ENCODE assay signal across 10 cellular contexts in the genomic region with DNA sequence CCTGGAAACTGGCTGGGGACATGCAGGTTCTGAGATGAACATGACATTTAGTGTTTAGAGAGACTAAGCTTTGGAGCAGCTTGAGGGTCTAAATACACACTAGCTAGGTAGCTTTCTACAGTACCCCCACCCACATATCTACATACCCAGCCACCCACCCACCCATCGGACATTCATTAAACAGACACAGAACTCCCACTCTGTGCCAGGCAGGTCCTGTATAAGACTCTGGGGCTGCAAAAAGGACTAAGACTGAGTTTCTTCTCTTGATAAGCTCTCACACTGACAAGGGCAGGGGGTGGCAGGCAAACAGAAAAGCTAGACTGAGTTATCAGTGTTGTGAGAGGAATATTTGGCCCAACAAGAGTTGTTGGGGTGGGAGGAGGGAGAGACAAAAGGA. TPM values are rescaled to one million over a fixed set of nuclear protein-coding genes. Genes with fewer than 3 reads are reported as not detected.
A peak's percentile ranks its signal among the peaks of the same experiment; 100 is the strongest.
DNase-seq lines count a peak whose midpoint lies in the region; FAIRE-seq and TF ChIP-seq lines count a peak whose summit lies in the region.
"Had no signal": no experiment of that assay in that cellular context is flagged by ENCODE, and none has a peak within 500 bp of the region (broad histone marks: within the 10 kb centered on the region; RNA-seq: fewer than 3 reads in every experiment).

No MANE protein-coding gene starts in this region.

- H3K4ac ChIP-seq in mesenchymal stem cell (ENCODE audit: low read depth in 1 of 2, low read length in 2 of 2), result no peak overlapping the region

- H3K4me1 ChIP-seq in breast epithelium (peaks cover 29 to 45% of the 10 kb centered on the region in 2 donors), mesenchymal stem cell (ENCODE audit: control insufficient read depth, insufficient read depth, low read depth, low read length) (peaks cover 41% of the 10 kb centered on the region), thymus (ENCODE audit: control insufficient read depth, insufficient read depth, low read length) (peaks cover 31% of the 10 kb centered on the region)

- no peak overlapping the region for H3K4me2 ChIP-seq in mesenchymal stem cell (ENCODE audit: low read length, poor library complexity, severe bottlenecking)

- no peaks in the 10 kb centered on the region for H3K9me3 Mint-ChIP-seq in activated CD4-positive, alpha-beta T cell treated with anti-CD3 and anti-CD28 coated beads, Interleukin-2, amount 10 ng/mL, durations not matched to agents 7 days and 5 days

- no peak overlapping the region for H3K23ac ChIP-seq in mesenchymal stem cell (ENCODE audit: low read length in 2 of 2)

- DNase-seq in activated CD4-positive, alpha-beta T cell treated with anti-CD3 and anti-CD28 coated beads, Interleukin-2, amount 10 ng/mL, durations not matched to agents 7 days and 5 days, result no peak
- DNase-seq in activated CD4-positive, alpha-beta T cell treated with anti-CD3 and anti-CD28 coated beads for 1 hour, result no peak
- DNase-seq in breast epithelium (ENCODE audit: low spot score in 2 of 2), result no peak
- DNase-seq in mesenchymal stem cell, result no peak
- no peak for DNase-seq in NOMO-1 treated with dmso at 0.1 percent for 144 hours (lab: John Stamatoyannopoulos, UW; ENCODE audit: unreplicated experiment)
- DNase-seq in NCI-H2107 treated with DMSO at 0.1 percent for 48 hours (lab: John Stamatoyannopoulos, UW; ENCODE audit: unreplicated experiment), result no peak
- no peak for DNase-seq in frontal cortex (ENCODE audit: low spot score in 2 of 2)

- no peak for FAIRE-seq in frontal cortex (lab: Jason Lieb, UNC)
- FAIRE-seq: bronchial epithelial cell had no signal

- 100% methylated on average over 1 of the region's 1 CpG for WGBS in mesenchymal stem cell
- WGBS in thymus, result 92% methylated on average over 1 of the region's 1 CpG

- CTCF ChIA-PET in activated CD4-positive, alpha-beta T cell treated with anti-CD3 and anti-CD28 coated beads, Interleukin-2, amount 10 ng/mL, durations not matched to agents 7 days and 5 days (lab: Charles Lee), result interaction anchor here (1.4 to 6.1 kb wide), 4 partner anchors 8 to 61 kb away, joined by 3 to 85 read pairs (median 10); partner anchors contain the start of genes THRAP3 and TRAPPC3

- H3K27me3 ChIP-seq in breast epithelium (no peaks in the 10 kb centered on the region), mesenchymal stem cell (ENCODE audit: control insufficient read depth in 1 of 2, insufficient read depth in 1 of 2, low read length in 2 of 2) (no peaks in the 10 kb centered on the region), thymus (ENCODE audit: control insufficient read depth, insufficient read depth) (no peaks in the 10 kb centered on the region)

- H4K8ac ChIP-seq in mesenchymal stem cell (ENCODE audit: low read length), result no peak overlapping the region

- peak overlapping the region; percentile 26 for H2AK5ac ChIP-seq in mesenchymal stem cell (ENCODE audit: low read length, severe bottlenecking)

- H2BK12ac ChIP-seq in mesenchymal stem cell (ENCODE audit: low read length in 2 of 2), result no peak overlapping the region

- intact Hi-C loops in breast epithelium (cut with DNase I; ENCODE audit: low total_unique reads), result no loop called here

- H3K79me1 ChIP-seq in mesenchymal stem cell (replicated peaks; ENCODE audit: low read length, poor library complexity, severe bottlenecking), result no peaks in the 10 kb centered on the region

- no peak for TF ChIP-seq CTCF in breast epithelium (IDR thresholded peaks at IDR 0.05)

- no peak overlapping the region for H2BK15ac ChIP-seq in mesenchymal stem cell (ENCODE audit: low read depth, poor library complexity, severe bottlenecking)

- peak overlapping the region; percentile 96 for H3K27ac Mint-ChIP-seq in activated CD4-positive, alpha-beta T cell treated with anti-CD3 and anti-CD28 coated beads, Interleukin-2, amount 10 ng/mL, durations not matched to agents 7 days and 5 days

- H3K4me1 Mint-ChIP-seq in activated CD4-positive, alpha-beta T cell treated with anti-CD3 and anti-CD28 coated beads, Interleukin-2, amount 10 ng/mL, durations not matched to agents 7 days and 5 days, result peaks cover 79% of the 10 kb centered on the region

- H3K14ac ChIP-seq in mesenchymal stem cell (ENCODE audit: low read length in 2 of 2), result no peak overlapping the region

- H3K9me3 ChIP-seq in breast epithelium, result no peaks in the 10 kb centered on the region
- H3K9me3 ChIP-seq in mesenchymal stem cell (ENCODE audit: control insufficient read depth, low read length), result no peaks in the 10 kb centered on the region
- peaks cover 1% of the 10 kb centered on the region for H3K9me3 ChIP-seq in thymus (ENCODE audit: control insufficient read depth)

- H3K4me3 ChIP-seq in breast epithelium (peak overlapping the region in 1 of 3 donors; percentile 70), mesenchymal stem cell (ENCODE audit: insufficient read depth in 1 of 2, low read depth in 1 of 2, low read length in 2 of 2) (no peak overlapping the region), thymus (ENCODE audit: low read length) (no peak overlapping the region)

- peaks cover 67% of the 10 kb centered on the region for H3K36me3 Mint-ChIP-seq in activated CD4-positive, alpha-beta T cell treated with anti-CD3 and anti-CD28 coated beads, Interleukin-2, amount 10 ng/mL, durations not matched to agents 7 days and 5 days (ENCODE audit: low read depth)

- H2BK120ac ChIP-seq in mesenchymal stem cell (ENCODE audit: low read depth, low read length), result no peak overlapping the region

- no peak for TF ChIP-seq POLR2A in breast epithelium (IDR thresholded peaks at IDR 0.05)

- H3K27me3 Mint-ChIP-seq in activated CD4-positive, alpha-beta T cell treated with anti-CD3 and anti-CD28 coated beads, Interleukin-2, amount 10 ng/mL, durations not matched to agents 7 days and 5 days, result no peaks in the 10 kb centered on the region

- H2AFZ ChIP-seq in mesenchymal stem cell (ENCODE audit: low read depth, low read length), result no peak overlapping the region

- H3K36me3 ChIP-seq in breast epithelium (no peaks in the 10 kb centered on the region), mesenchymal stem cell (ENCODE audit: control insufficient read depth in 1 of 2, insufficient read depth in 2 of 2, low read depth in 1 of 2, low read length in 2 of 2) (peaks cover 25 to 36% of the 10 kb centered on the region in 2 experiments), thymus (ENCODE audit: control insufficient read depth, insufficient read depth) (peaks cover 14% of the 10 kb centered on the region)

- H3K18ac ChIP-seq in mesenchymal stem cell (ENCODE audit: low read depth in 1 of 2, low read length in 2 of 2), result no peak overlapping the region

- POLR2A ChIA-PET in activated CD4-positive, alpha-beta T cell treated with anti-CD3 and anti-CD28 coated beads, Interleukin-2, amount 10 ng/mL, durations not matched to agents 7 days and 5 days (lab: Charles Lee), result no interaction called here

- peak overlapping the region; percentile 90 for H3K9ac ChIP-seq in mesenchymal stem cell (ENCODE audit: low read length)

- peak overlapping the region; percentile 79 for H3K4me3 Mint-ChIP-seq in activated CD4-positive, alpha-beta T cell treated with anti-CD3 and anti-CD28 coated beads, Interleukin-2, amount 10 ng/mL, durations not matched to agents 7 days and 5 days

- no peak overlapping the region for H2BK5ac ChIP-seq in mesenchymal stem cell (ENCODE audit: low read depth, low read length, poor library complexity, severe bottlenecking)

- H4K91ac ChIP-seq in mesenchymal stem cell (ENCODE audit: low read length), result no peak overlapping the region

- H3K27ac ChIP-seq in breast epithelium, result peak overlapping the region; percentile 93 to 99
- H3K27ac ChIP-seq in mesenchymal stem cell (ENCODE audit: low read length, poor library complexity, severe bottlenecking), result peak overlapping the region; percentile 93
- H3K27ac ChIP-seq in thymus (ENCODE audit: low read depth), result peak overlapping the region; percentile 94

RNA-seq across cellular contexts. Expression of gene MAP7D1, which starts 6.7 kb away (rescaled TPM):
- 100 to 1,000 TPM; 209 to 226 TPM for total RNA-seq in activated CD4-positive, alpha-beta T cell treated with anti-CD3 and anti-CD28 coated beads, Interleukin-2, amount 10 ng/mL, durations not matched to agents 7 days and 5 days
- 10 to 100 TPM; 67.4 to 78.0 (median 68.6) TPM for total RNA-seq in breast epithelium
- 97.8 TPM for polyA plus RNA-seq in mesenchymal stem cell (2013, experiment 1 of 2)
- 97.8 TPM for polyA plus RNA-seq in mesenchymal stem cell (2013, experiment 2 of 2)
- polyA plus RNA-seq in thymus, result 68.6 TPM
- 70.1 TPM for total RNA-seq in frontal cortex

RNA-seq across cellular contexts. Expression of gene TRAPPC3, which starts 13.4 kb away (rescaled TPM):
- total RNA-seq in activated CD4-positive, alpha-beta T cell treated with anti-CD3 and anti-CD28 coated beads, Interleukin-2, amount 10 ng/mL, durations not matched to agents 7 days and 5 days, result 10 to 100 TPM; 57.5 to 59.3 TPM
- total RNA-seq in breast epithelium (100 to 1,000 TPM; 107 to 118 (median 116) TPM), frontal cortex (43.6 TPM)
- polyA plus RNA-seq in mesenchymal stem cell (2013, experiment 1 of 2), result 78.6 TPM
- polyA plus RNA-seq in mesenchymal stem cell (2013, experiment 2 of 2), result 81.9 TPM
- polyA plus RNA-seq in thymus, result 73.6 TPM

RNA-seq across cellular contexts. Expression of gene COL8A2, which starts 37.7 kb away (rescaled TPM):
- total RNA-seq in activated CD4-positive, alpha-beta T cell treated with anti-CD3 and anti-CD28 coated beads, Interleukin-2, amount 10 ng/mL, durations not matched to agents 7 days and 5 days, result not detected
- total RNA-seq in breast epithelium (10 to 100 TPM in 2 of 3 donors, 1 to 10 TPM in 1; 3.4 to 20.6 (median 11.1) TPM), frontal cortex (0.82 TPM)
- 0.25 TPM for polyA plus RNA-seq in mesenchymal stem cell (2013, experiment 1 of 2)
- polyA plus RNA-seq in mesenchymal stem cell (2013, experiment 2 of 2), result 0.22 TPM
- polyA plus RNA-seq in thymus, result 6.7 TPM
- total RNA-seq: T-helper 2 cell treated with Interferon-gamma antibody and Interleukin-4, amounts not matched to agents 100 ng/mL and 5 ng/mL, for 36 hours had no signal
